In genomic region chr21:28832013-28832714, GRCh38 we compare ENCODE assay signal across 9 cellular contexts.
DNase-seq lines count a peak whose midpoint lies in the region; ATAC-seq and TF ChIP-seq lines count a peak whose summit lies in the region.
"Had no signal": no experiment of that assay in that cellular context is flagged by ENCODE, and none has a peak within 500 bp of the region (broad histone marks: within the 10 kb centered on the region; RNA-seq: fewer than 3 reads in every experiment).

No MANE protein-coding gene starts in this region.

- H3F3A ChIP-seq in MM.1S (ENCODE audit: insufficient read depth, low read length), result no peaks in the 10 kb centered on the region

- peak; percentile 6 for DNase-seq in DMS53 (lab: John Stamatoyannopoulos, UW)
- DNase-seq in DMS53 treated with DMSO at 0.1 percent for 48 hours (lab: John Stamatoyannopoulos, UW; ENCODE audit: unreplicated experiment), result no peak
- peak; percentile 30 for DNase-seq in MM.1S
- DNase-seq in astrocyte of the hippocampus (ENCODE audit: low read depth, low spot score), result peak; percentile 4
- DNase-seq in natural killer cell, result no peak
- no peak for DNase-seq in NCI-H146 treated with DMSO at 0.1 percent for 48 hours (lab: John Stamatoyannopoulos, UW; ENCODE audit: unreplicated experiment)
- no peak for DNase-seq in NCI-H2171 (lab: John Stamatoyannopoulos, UW)

- peak overlapping the region; percentile 82 to 86 for H3K27ac Mint-ChIP-seq in natural killer cell

- no peaks in the 10 kb centered on the region for H3K27me3 Mint-ChIP-seq in natural killer cell (ENCODE audit: low read depth in 2 of 2)

- H3K4me2 ChIP-seq in MM.1S (ENCODE audit: low read depth, low read length), result no peak overlapping the region

- H3K4me3 ChIP-seq in MM.1S (ENCODE audit: low read length), result no peak overlapping the region

- intact Hi-C loops in natural killer cell (cut with micrococcal nuclease), result loop anchor here (2.0 to 10.0 kb wide), 2 partner anchors 39 to 243 kb away; partner anchors contain the start of gene CCT8

- H3K36me3 Mint-ChIP-seq in natural killer cell, result no peaks in the 10 kb centered on the region

- H3K9me3 Mint-ChIP-seq in natural killer cell, result no peaks in the 10 kb centered on the region

- no peaks in the 10 kb centered on the region for H4K20me1 ChIP-seq in MM.1S (ENCODE audit: insufficient read depth, low read length)

- H3K9me2 ChIP-seq in MM.1S (replicated peaks; ENCODE audit: insufficient read depth, low read length), result no peaks in the 10 kb centered on the region

- H3K79me2 ChIP-seq in MM.1S (ENCODE audit: low read length), result no peaks in the 10 kb centered on the region

- no peak overlapping the region for H3K9ac ChIP-seq in MM.1S (ENCODE audit: low read length)

- no peak overlapping the region for H3K27ac ChIP-seq in MM.1S (ENCODE audit: low read length)
- H3K27ac ChIP-seq: 22Rv1 had no signal

- no peaks in the 10 kb centered on the region for H3K36me3 ChIP-seq in MM.1S (replicated peaks; ENCODE audit: insufficient read depth, low read length)

- H3K4me3 Mint-ChIP-seq in natural killer cell, result peak overlapping the region; percentile 80

- H3K4me1 ChIP-seq in MM.1S (ENCODE audit: low read length), result peaks cover 5% of the 10 kb centered on the region; the same call in 1 of the 2 replicates

- ATAC-seq in natural killer cell (peak; percentile 81 to 92 (median 91)), GM18858 (IDR thresholded peaks at IDR 0.05; ENCODE audit: unreplicated experiment) (no peak)

- peaks cover 90 to 93% of the 10 kb centered on the region in 2 donors for H3K4me1 Mint-ChIP-seq in natural killer cell

- no peak for TF ChIP-seq CTCF in MM.1S (IDR thresholded peaks at IDR 0.05; ENCODE audit: low read length)
- no peak for TF ChIP-seq CTCF in natural killer cell (IDR thresholded peaks at IDR 0.05)

- no peaks in the 10 kb centered on the region for H3K9me3 ChIP-seq in MM.1S (replicated peaks; ENCODE audit: insufficient read depth, low read length)

- no peak overlapping the region for H2AFZ ChIP-seq in MM.1S (ENCODE audit: low read length)

- H3K27me3 ChIP-seq in MM.1S (replicated peaks; ENCODE audit: insufficient read depth, low read length), result no peaks in the 10 kb centered on the region

Comparison
In these comparisons a context has a peak if more than half of its experiments do, and no peak if none do; other contexts are left out.
1. DNase-seq: peak in DMS53 (single experiment), MM.1S (single experiment) and astrocyte of the hippocampus (single experiment); none in DMS53 treated with DMSO at 0.1 percent for 48 hours (single experiment), natural killer cell (single experiment), NCI-H146 treated with DMSO at 0.1 percent for 48 hours (single experiment) and NCI-H2171 (single experiment).